8 cellular contexts compared by ENCODE assay signal in genomic region chr1:231626535-231626950, GRCh38. TPM values are rescaled to one million over a fixed set of nuclear protein-coding genes. Genes with fewer than 3 reads are reported as not detected.
A peak's percentile ranks its signal among the peaks of the same experiment; 100 is the strongest.
DNase-seq lines count a peak whose midpoint lies in the region; ATAC-seq and TF ChIP-seq lines count a peak whose summit lies in the region.

Gene DISC1 (plus strand): TSS chr1:231626790. CDS start chr1:231626868, 78 bp downstream.

- no peaks in the 10 kb centered on the region for H3K27me3 ChIP-seq in rectal smooth muscle tissue (ENCODE audit: control insufficient read depth, insufficient read depth, low read length)

- peak within 1 kb of the TSS; percentile 92 for H3K4me3 ChIP-seq in rectal smooth muscle tissue (ENCODE audit: low read length)

- DNase-seq in EL: peak; percentile 94
- DNase-seq in NCI-H1436 treated with DMSO at 0.1 percent for 48 hours (lab: John Stamatoyannopoulos, UW): peak; percentile 53
- DNase-seq in hypothalamus (lab: John Stamatoyannopoulos, UW): peak in 48 of 51 donors; percentile 16 to 84 (median 60)

- intact Hi-C loops in T-helper 2 cell treated with Interferon-gamma antibody and Interleukin-4, amounts not matched to agents 100 ng/mL and 5 ng/mL, for 36 hours (cut with micrococcal nuclease): loop anchor here (1.0 kb wide), 3 partner anchors 14 to 385 kb away; partner anchors contain the start of genes GNPAT and TSNAX

- peaks cover 31% of the 10 kb centered on the region for H3K4me1 Mint-ChIP-seq in brain

- no peak for TF ChIP-seq CTCF in brain (conservative IDR thresholded peaks at IDR 0.05)

- ATAC-seq in HG02610 (IDR thresholded peaks at IDR 0.05; ENCODE audit: unreplicated experiment): peak; percentile 44
- no peak for ATAC-seq in HG03378 (IDR thresholded peaks at IDR 0.05; ENCODE audit: unreplicated experiment)

- H3K36me3 Mint-ChIP-seq in brain: no peaks in the 10 kb centered on the region

- H3K36me3 ChIP-seq in rectal smooth muscle tissue (ENCODE audit: control insufficient read depth, insufficient read depth, low read length): no peaks in the 10 kb centered on the region

- H3K9me3 Mint-ChIP-seq in brain: peaks cover 0 to 6% (median 0%) of the 10 kb centered on the region in 5 experiments

- no peaks in the 10 kb centered on the region for H3K4me1 ChIP-seq in rectal smooth muscle tissue (ENCODE audit: control insufficient read depth, insufficient read depth, low read length)

- peaks cover 16% of the 10 kb centered on the region for H3K27me3 Mint-ChIP-seq in brain

- H3K9ac ChIP-seq in rectal smooth muscle tissue (ENCODE audit: low read length): peak within 1 kb of the TSS; percentile 47

- peak within 1 kb of the TSS; percentile 88 to 95 (median 93) for H3K4me3 Mint-ChIP-seq in brain

- H3K27ac Mint-ChIP-seq in brain: peak within 1 kb of the TSS; percentile 41 to 91 (median 74)

- H3K27ac ChIP-seq in rectal smooth muscle tissue (ENCODE audit: low read depth, low read length): peak within 1 kb of the TSS; percentile 67

RNA-seq across cellular contexts. Expression of gene DISC1, which starts in this region (rescaled TPM):
- total RNA-seq in T-helper 2 cell treated with Interferon-gamma antibody and Interleukin-4, amounts not matched to agents 100 ng/mL and 5 ng/mL, for 36 hours: 10.5 TPM in 2 replicates
- polyA plus RNA-seq in brain (ENCODE audit: insufficient read depth, low read depth, low replicate concordance): 3.3 TPM
